ENCODE assay signal across 1 cellular context in genomic region chr22:37632174-37633081, GRCh38.
TF ChIP-seq lines count a peak whose summit lies in the region.

No MANE protein-coding gene starts in this region.

TF ChIP-seq in WTC11, 78 proteins besides CTCF, POLR2A, EP300 and RAD21 (continued from another document):
- TF ChIP-seq USF2 (CRISPR knock-in tag; IDR thresholded peaks at IDR 0.05) (no peak), ZNF425 (CRISPR knock-in tag; conservative IDR thresholded peaks at IDR 0.05) (no peak), JAZF1 (CRISPR knock-in tag; IDR thresholded peaks at IDR 0.05) (no peak), ZSCAN18 (CRISPR knock-in tag; IDR thresholded peaks at IDR 0.05) (no peak), E2F1 (CRISPR knock-in tag; IDR thresholded peaks at IDR 0.05) (no peak), TEAD1 (CRISPR knock-in tag; IDR thresholded peaks at IDR 0.05) (no peak)
